In the genomic region with DNA sequence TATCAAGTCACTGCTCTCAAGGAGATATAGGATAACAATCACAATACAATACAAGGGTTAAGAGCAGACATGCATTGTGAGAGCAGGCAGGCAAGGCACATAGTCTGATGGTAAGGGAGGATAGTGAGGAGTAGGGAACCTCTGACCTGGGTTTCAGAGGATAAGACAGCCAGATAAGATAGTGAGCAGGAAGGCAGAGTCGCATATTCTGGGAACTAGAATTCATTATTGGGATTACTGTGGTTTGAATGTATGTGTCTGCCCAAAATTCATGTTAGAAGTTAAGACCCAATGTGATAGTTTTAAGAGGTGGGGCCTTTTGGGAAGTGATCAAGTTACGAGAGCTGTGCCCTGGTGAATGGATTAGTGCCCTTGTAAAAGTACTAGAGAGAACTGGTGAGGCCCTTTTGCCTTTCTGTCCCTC, we compare ENCODE assay signal across 13 cellular contexts.
"Had no signal": no experiment of that assay in that cellular context is flagged by ENCODE, and none has a peak within 500 bp of the region (broad histone marks: within the 10 kb centered on the region; RNA-seq: fewer than 3 reads in every experiment).

No MANE protein-coding gene starts in this region.

- H3K27me3 Mint-ChIP-seq: activated CD8-positive, alpha-beta memory T cell treated with anti-CD3 and anti-CD28 coated beads, Interleukin-2, amount 10 ng/mL, durations not matched to agents 7 days and 5 days; T-cell had no signal

- H3K4me1 Mint-ChIP-seq: activated CD8-positive, alpha-beta memory T cell treated with anti-CD3 and anti-CD28 coated beads, Interleukin-2, amount 10 ng/mL, durations not matched to agents 7 days and 5 days; T-cell had no signal

- H3K4me3 ChIP-seq: colonic mucosa, hepatocyte, pancreas, transverse colon had no signal

- H3K27me3 ChIP-seq: colonic mucosa, hepatocyte, pancreas, transverse colon had no signal

- H3K27ac Mint-ChIP-seq: activated CD8-positive, alpha-beta memory T cell treated with anti-CD3 and anti-CD28 coated beads, Interleukin-2, amount 10 ng/mL, durations not matched to agents 7 days and 5 days; stimulated activated effector memory CD8-positive, alpha-beta T cell treated with anti-CD3 and anti-CD28 coated beads, Interleukin-12 subunit alpha, Interleukin-12 subunit beta, amount 100 ng/mL, for 72 hours; T-cell had no signal

- H3K4me1 ChIP-seq: colonic mucosa, pancreas, transverse colon had no signal

- H3K4me3 Mint-ChIP-seq: activated CD8-positive, alpha-beta memory T cell treated with anti-CD3 and anti-CD28 coated beads, Interleukin-2, amount 10 ng/mL, durations not matched to agents 7 days and 5 days; activated T-cell treated with anti-CD3 and anti-CD28 coated beads, Interleukin-2, amount 50 U/mL, for 4 hours; stimulated activated effector memory CD8-positive, alpha-beta T cell treated with anti-CD3 and anti-CD28 coated beads, Interleukin-12 subunit alpha, Interleukin-12 subunit beta, amount 100 ng/mL, for 72 hours; T-cell had no signal

- H3K9me3 ChIP-seq: colonic mucosa, pancreas, transverse colon had no signal

- H3K36me3 ChIP-seq: colonic mucosa had no signal

- ATAC-seq: activated CD8-positive, alpha-beta memory T cell treated with anti-CD3 and anti-CD28 coated beads, Interleukin-2, amount 10 ng/mL, durations not matched to agents 7 days and 5 days; activated T-cell treated with anti-CD3 and anti-CD28 coated beads, Interleukin-2, amount 50 U/mL, for 4 hours; pancreas; stimulated activated effector memory CD8-positive, alpha-beta T cell treated with anti-CD3 and anti-CD28 coated beads, Interleukin-12 subunit alpha, Interleukin-12 subunit beta, amount 100 ng/mL, for 72 hours; T-cell had no signal

- H3K9me3 Mint-ChIP-seq: activated T-cell treated with anti-CD3 and anti-CD28 coated beads, Interleukin-2, amount 50 U/mL, for 4 hours; stimulated activated effector memory CD8-positive, alpha-beta T cell treated with anti-CD3 and anti-CD28 coated beads, Interleukin-12 subunit alpha, Interleukin-12 subunit beta, amount 100 ng/mL, for 72 hours; T-cell had no signal

- H3K27ac ChIP-seq: colonic mucosa, hepatocyte, pancreas, transverse colon had no signal

- DNase-seq: activated CD8-positive, alpha-beta memory T cell treated with anti-CD3 and anti-CD28 coated beads, Interleukin-2, amount 10 ng/mL, durations not matched to agents 7 days and 5 days; activated gamma-delta T cell treated with Interleukin-2 at 50 U/mL for 16 hours; activated T-cell treated with anti-CD3 and anti-CD28 coated beads, Interleukin-2, amount 50 U/mL, for 4 hours; caudate nucleus; colonic mucosa; kidney glomerular epithelial cell; midbrain; pancreas; small intestine; T-cell; transverse colon had no signal
